In genomic region chr18:25726278-25726677, GRCh38 we compare ENCODE assay signal across 15 cellular contexts.
A peak's percentile ranks its signal among the peaks of the same experiment; 100 is the strongest.
DNase-seq lines count a peak whose midpoint lies in the region; ATAC-seq, FAIRE-seq and TF ChIP-seq lines count a peak whose summit lies in the region.
"Had no signal": no experiment of that assay in that cellular context is flagged by ENCODE, and none has a peak within 500 bp of the region (broad histone marks: within the 10 kb centered on the region; RNA-seq: fewer than 3 reads in every experiment).

No MANE protein-coding gene starts in this region.

- H2BK20ac ChIP-seq in H1 (ENCODE audit: low read length), result no peak overlapping the region

- no peaks in the 10 kb centered on the region for H3K23me2 ChIP-seq in H1 (ENCODE audit: low read depth, low read length)

- H3K9me3 Mint-ChIP-seq in neural progenitor cell, result peaks cover 16% of the 10 kb centered on the region

- WGBS in H1 (ENCODE audit: extremely low coverage in 1 of 2, insufficient coverage in 1 of 2, insufficient read length in 1 of 2, insufficient replicate concordance in 2 of 2, low coverage in 1 of 2, low lambda C conversion rate in 2 of 2, missing lambda C conversion rate in 1 of 2), 2 experiments, result 88% methylated on average over 7 of the region's 7 CpGs; no CpG with 5 or more reads in 1 of the 2 experiments

- H3K9ac ChIP-seq in H1 (replicated peaks in 1 of 4; ENCODE audit: extremely low read depth in 1 of 4, low read depth in 3 of 4, low read length in 3 of 4) (no peak overlapping the region), neural progenitor cell (no peak overlapping the region)

- ATAC-seq in GM21528 (IDR thresholded peaks at IDR 0.05; ENCODE audit: low FRiP score, unreplicated experiment), result no peak

- H2BK12ac ChIP-seq in H1 (ENCODE audit: low read depth, low read length), result no peak overlapping the region

- FAIRE-seq in H1 (lab: Jason Lieb, UNC) (no peak), GM19239 (lab: Jason Lieb, UNC) (no peak)
- FAIRE-seq: TTC549 had no signal

- H2BK120ac ChIP-seq in H1 (replicated peaks; ENCODE audit: low read depth, low read length), result no peak overlapping the region

- H3K4me1 ChIP-seq in H1 (replicated peaks in 1 of 4; ENCODE audit: control insufficient read depth in 3 of 4, insufficient read depth in 4 of 4, low read length in 3 of 4) (no peaks in the 10 kb centered on the region; a peak in 2 of 7 replicates), neural progenitor cell (peaks cover 9% of the 10 kb centered on the region)
- H3K4me1 ChIP-seq: testis had no signal

- H3K27ac ChIP-seq in H1 (ENCODE audit: low read depth, low read length) (no peak overlapping the region), neural progenitor cell (no peak overlapping the region)
- H3K27ac ChIP-seq: testis had no signal

- H4K91ac ChIP-seq in H1 (replicated peaks; ENCODE audit: insufficient read length, low read length), result no peak overlapping the region

- H3K4me1 Mint-ChIP-seq in neural progenitor cell, result peaks cover 38% of the 10 kb centered on the region

- 0 out of 4 replicates have a peak, but pooled peaks of 1 of the 2 experiments have one; percentile 3 for TF ChIP-seq RAD21 in H1 (IDR thresholded peaks at IDR 0.05 in 1 of 2, conservative IDR thresholded peaks at IDR 0.05 in 1 of 2; ENCODE audit: low read depth in 2 of 2, low read length in 2 of 2)

- in situ Hi-C loops in G401 (cut with HindIII; ENCODE audit: low sequenced_read_pairs), result no loop called here

- H4K8ac ChIP-seq in H1 (ENCODE audit: extremely low read depth, insufficient read depth, low read length), result no peak overlapping the region

- no peak overlapping the region for H2AFZ ChIP-seq in H1 (ENCODE audit: low read length)
- H2AFZ ChIP-seq in neural progenitor cell (replicated peaks), result peak overlapping the region; percentile 47

- no peak overlapping the region for H3K23ac ChIP-seq in H1 (ENCODE audit: insufficient read length)

- CTCF ChIA-PET in H1 (lab: Charles Lee; ENCODE audit: partially characterized antibody), result interaction anchor here (0.8 to 1.5 kb wide), 2 partner anchors 17 to 22 kb away, joined by 3 to 6 read pairs; no protein-coding TSS in a partner anchor

- TF ChIP-seq EP300 in H1 (IDR thresholded peaks at IDR 0.05; ENCODE audit: borderline replicate concordance in 1 of 2, low read depth in 2 of 2, low read length in 2 of 2), result no peak

- H3K27me3 ChIP-seq in H1 (replicated peaks in 1 of 4; ENCODE audit: control insufficient read depth in 3 of 4, extremely low read depth in 1 of 4, insufficient read depth in 3 of 4, low read length in 3 of 4), result no peaks in the 10 kb centered on the region
- H3K27me3 ChIP-seq in neural progenitor cell, result no peaks in the 10 kb centered on the region
- H3K27me3 ChIP-seq in MG63, result no peaks in the 10 kb centered on the region
- H3K27me3 ChIP-seq: testis had no signal

- no peaks in the 10 kb centered on the region for H4K20me1 ChIP-seq in H1 (replicated peaks in 1 of 2; ENCODE audit: control insufficient read depth in 1 of 2, insufficient read depth in 2 of 2, low read length in 2 of 2)
- H4K20me1 ChIP-seq in neural progenitor cell (ENCODE audit: low read depth), result no peaks in the 10 kb centered on the region

- H3K56ac ChIP-seq in H1 (replicated peaks; ENCODE audit: insufficient read length, low read depth, low read length), result no peak overlapping the region

- no peak overlapping the region for H2BK15ac ChIP-seq in H1 (ENCODE audit: low read length)

- no peak overlapping the region for H4K5ac ChIP-seq in H1 (ENCODE audit: insufficient read length, low read depth, low read length)

- TF ChIP-seq POLR2A in H1 (IDR thresholded peaks at IDR 0.05; ENCODE audit: control extremely low read depth in 1 of 2, low read depth in 2 of 2, low read length in 2 of 2), result no peak

- peak overlapping the region; percentile 39 for H3K4me3 Mint-ChIP-seq in neural progenitor cell
- H3K4me3 Mint-ChIP-seq: activated naive CD8-positive, alpha-beta T cell had no signal

- H3K79me1 ChIP-seq in H1 (ENCODE audit: low read depth, low read length), result no peaks in the 10 kb centered on the region

- H2AK5ac ChIP-seq in H1 (ENCODE audit: low read depth, low read length), result no peak overlapping the region

- peaks cover 4% of the 10 kb centered on the region for H3K27me3 Mint-ChIP-seq in neural progenitor cell (ENCODE audit: insufficient read depth, low read depth)

- no peaks in the 10 kb centered on the region for H3F3A ChIP-seq in neural progenitor cell (ENCODE audit: low read depth)

- H3K79me2 ChIP-seq in H1 (ENCODE audit: control insufficient read depth in 1 of 2, insufficient read depth in 2 of 2, low read length in 2 of 2) (no peaks in the 10 kb centered on the region), neural progenitor cell (ENCODE audit: low read depth) (no peaks in the 10 kb centered on the region)

- H3K9me3 ChIP-seq in H1 (ENCODE audit: insufficient read depth in 2 of 2, low read depth in 1 of 2, low read length in 1 of 2) (no peaks in the 10 kb centered on the region), neural progenitor cell (ENCODE audit: low read depth) (no peaks in the 10 kb centered on the region), MG63 (no peaks in the 10 kb centered on the region)
- H3K9me3 ChIP-seq: testis had no signal

- H2BK5ac ChIP-seq in H1 (ENCODE audit: low read depth, low read length), result no peak overlapping the region

- peaks cover 10% of the 10 kb centered on the region for H3K36me3 Mint-ChIP-seq in neural progenitor cell
- H3K36me3 Mint-ChIP-seq: activated naive CD8-positive, alpha-beta T cell had no signal

- H3K36me3 ChIP-seq in H1 (ENCODE audit: control insufficient read depth in 2 of 4, insufficient read depth in 4 of 4, low read length in 3 of 4) (no peaks in the 10 kb centered on the region; a peak in 1 of 8 replicates), neural progenitor cell (no peaks in the 10 kb centered on the region), MG63 (no peaks in the 10 kb centered on the region)

- H3K4me3 ChIP-seq in H1 (ENCODE audit: extremely low read depth in 1 of 4, insufficient read depth in 2 of 4, low read depth in 3 of 4, low read length in 4 of 4) (no peak overlapping the region), neural progenitor cell (no peak overlapping the region), MG63 (no peak overlapping the region)
- H3K4me3 ChIP-seq: dorsolateral prefrontal cortex, smooth muscle cell, testis had no signal

- peak overlapping the region; percentile 67 for H3K27ac Mint-ChIP-seq in neural progenitor cell
- H3K27ac Mint-ChIP-seq: activated naive CD8-positive, alpha-beta T cell had no signal

- DNase-seq in G401 (ENCODE audit: low spot score) (peak; percentile 93), NCI-H524 treated with DMSO at 0.1 percent for 48 hours (lab: John Stamatoyannopoulos, UW) (peak; percentile 75), H1 (ENCODE audit: low read depth in 1 of 2, low spot score in 2 of 2) (no peak), neural progenitor cell (ENCODE audit: low spot score) (no peak), MG63 (no peak), 8988T (no peak), GM19239 (ENCODE audit: insufficient read length, low spot score) (no peak)
- DNase-seq: kidney glomerular epithelial cell, NCI-H2227 treated with DMSO at 0.1 percent for 48 hours, testis had no signal

- H3K4ac ChIP-seq in H1 (replicated peaks; ENCODE audit: insufficient read length, low read depth, low read length), result no peak overlapping the region

- H3K4me2 ChIP-seq in H1 (ENCODE audit: insufficient read depth in 1 of 2, low read depth in 2 of 2, low read length in 2 of 2) (no peak overlapping the region), neural progenitor cell (no peak overlapping the region)
- H3K4me2 ChIP-seq: smooth muscle cell had no signal

- no peak overlapping the region for H3K18ac ChIP-seq in H1 (ENCODE audit: extremely low read depth, low read length)

- no peak overlapping the region for H3K14ac ChIP-seq in H1 (ENCODE audit: insufficient read length)

- POLR2A ChIA-PET in H1 (lab: Charles Lee; ENCODE audit: partially characterized antibody), result no interaction called here

- TF ChIP-seq CTCF in H1 (IDR thresholded peaks at IDR 0.05; ENCODE audit: control extremely low read depth in 1 of 3, insufficient read depth in 1 of 3, low read depth in 1 of 3, low read length in 3 of 3) (no peak), neural progenitor cell (IDR thresholded peaks at IDR 0.05) (no peak)

TF ChIP-seq in H1, 55 proteins besides CTCF, POLR2A, EP300 and RAD21:
- TF ChIP-seq POU5F1 (IDR thresholded peaks at IDR 0.05; ENCODE audit: low read depth, low read length) (peak; percentile 52; the same call in 1 of the 2 replicates), HDAC6 (IDR thresholded peaks at IDR 0.05; ENCODE audit: low read depth, low read length) (no peak)

Comparison
In these comparisons a context has a peak if more than half of its experiments do, and no peak if none do; other contexts are left out.
1. DNase-seq: peak in G401 (single experiment) and NCI-H524 treated with DMSO at 0.1 percent for 48 hours (single experiment); none in H1 (0 of 2), neural progenitor cell (single experiment), MG63 (single experiment), 8988T (single experiment) and GM19239 (single experiment).